ENCODE assay signal across 13 cellular contexts in genomic region chr19:36225219-36225892, GRCh38. TPM values are rescaled to one million over a fixed set of nuclear protein-coding genes. Genes with fewer than 3 reads are reported as not detected.
DNase-seq lines count a peak whose midpoint lies in the region; ATAC-seq and TF ChIP-seq lines count a peak whose summit lies in the region.
"Had no signal": no experiment of that assay in that cellular context is flagged by ENCODE, and none has a peak within 500 bp of the region (broad histone marks: within the 10 kb centered on the region; RNA-seq: fewer than 3 reads in every experiment).

No MANE protein-coding gene starts in this region.

- no peak for ATAC-seq in T-cell (replicated peaks in 1 of 4)
- ATAC-seq: gastroesophageal sphincter had no signal

- POLR2A ChIA-PET in T-cell (lab: Charles Lee), result no interaction called here

- no peaks in the 10 kb centered on the region for H3K27me3 Mint-ChIP-seq in activated T-helper 1 cell treated with anti-CD3 and anti-CD28 coated beads, Interleukin-12 subunit alpha, Interleukin-12 subunit beta, Interleukin-2, Interleukin-4 antibody, amounts not matched to agents 30 ng/mL and 10 ng/mL and 1 ng/mL, durations not matched to agents 14 hours and 24 hours and 36 hours (ENCODE audit: insufficient read depth)
- no peaks in the 10 kb centered on the region for H3K27me3 Mint-ChIP-seq in T-cell
- H3K27me3 Mint-ChIP-seq: IgD-negative memory B cell, memory B cell had no signal

- no peak overlapping the region for H3K9ac ChIP-seq in colonic mucosa (ENCODE audit: low read depth in 2 of 2, low read length in 2 of 2)

- peaks cover 49% of the 10 kb centered on the region for H3K9me3 Mint-ChIP-seq in activated T-helper 1 cell treated with anti-CD3 and anti-CD28 coated beads, Interleukin-12 subunit alpha, Interleukin-12 subunit beta, Interleukin-2, Interleukin-4 antibody, amounts not matched to agents 30 ng/mL and 10 ng/mL and 1 ng/mL, durations not matched to agents 14 hours and 24 hours and 36 hours
- peaks cover 13 to 24% (median 22%) of the 10 kb centered on the region in 3 donors for H3K9me3 Mint-ChIP-seq in T-cell

- CTCF ChIA-PET in T-cell (lab: Charles Lee), result no interaction called here

- H3K4me1 ChIP-seq in colonic mucosa, result no peaks in the 10 kb centered on the region

- peaks cover 65% of the 10 kb centered on the region for H3K36me3 Mint-ChIP-seq in activated T-helper 1 cell treated with anti-CD3 and anti-CD28 coated beads, Interleukin-12 subunit alpha, Interleukin-12 subunit beta, Interleukin-2, Interleukin-4 antibody, amounts not matched to agents 30 ng/mL and 10 ng/mL and 1 ng/mL, durations not matched to agents 14 hours and 24 hours and 36 hours (ENCODE audit: low read depth)
- H3K36me3 Mint-ChIP-seq in T-cell, result peaks cover 69% of the 10 kb centered on the region

- TF ChIP-seq CTCF in AG09319 (IDR thresholded peaks at IDR 0.05; ENCODE audit: low read depth, low read length) (no peak), fibroblast of the aortic adventitia (IDR thresholded peaks at IDR 0.05; ENCODE audit: insufficient read depth, low read length) (no peak), colonic mucosa (IDR thresholded peaks at IDR 0.05) (no peak)

- H3K36me3 ChIP-seq in colonic mucosa, result peaks cover 21% of the 10 kb centered on the region

- H3K9me3 ChIP-seq in colonic mucosa, result no peaks in the 10 kb centered on the region
- H3K9me3 ChIP-seq: gastroesophageal sphincter had no signal

- H3K27ac Mint-ChIP-seq in activated T-helper 1 cell treated with anti-CD3 and anti-CD28 coated beads, Interleukin-12 subunit alpha, Interleukin-12 subunit beta, Interleukin-2, Interleukin-4 antibody, amounts not matched to agents 30 ng/mL and 10 ng/mL and 1 ng/mL, durations not matched to agents 14 hours and 24 hours and 36 hours, result peak overlapping the region; percentile 63
- H3K27ac Mint-ChIP-seq in T-cell, result peak overlapping the region in 1 of 2 donors; percentile 72
- H3K27ac Mint-ChIP-seq: memory B cell had no signal

- peaks cover 14% of the 10 kb centered on the region for H3K4me1 Mint-ChIP-seq in activated T-helper 1 cell treated with anti-CD3 and anti-CD28 coated beads, Interleukin-12 subunit alpha, Interleukin-12 subunit beta, Interleukin-2, Interleukin-4 antibody, amounts not matched to agents 30 ng/mL and 10 ng/mL and 1 ng/mL, durations not matched to agents 14 hours and 24 hours and 36 hours (ENCODE audit: low read depth)
- H3K4me1 Mint-ChIP-seq in T-cell, result peaks cover 36 to 38% (median 37%) of the 10 kb centered on the region in 3 donors

- H3K27ac ChIP-seq in colonic mucosa, result no peak overlapping the region

- intact Hi-C loops in activated T-helper 1 cell treated with anti-CD3 and anti-CD28 coated beads, Interleukin-12 subunit alpha, Interleukin-12 subunit beta, Interleukin-2, Interleukin-4 antibody, amounts not matched to agents 30 ng/mL and 10 ng/mL and 1 ng/mL, durations not matched to agents 14 hours and 24 hours and 36 hours (cut with micrococcal nuclease), result no loop called here
- intact Hi-C loops in colonic mucosa (cut with DNase I), result no loop called here

- H3K4me3 Mint-ChIP-seq in activated T-helper 1 cell treated with anti-CD3 and anti-CD28 coated beads, Interleukin-12 subunit alpha, Interleukin-12 subunit beta, Interleukin-2, Interleukin-4 antibody, amounts not matched to agents 30 ng/mL and 10 ng/mL and 1 ng/mL, durations not matched to agents 14 hours and 24 hours and 36 hours, result no peak overlapping the region
- no peak overlapping the region for H3K4me3 Mint-ChIP-seq in T-cell
- H3K4me3 Mint-ChIP-seq: memory B cell had no signal

- H3K4me3 ChIP-seq in fibroblast of the aortic adventitia (ENCODE audit: low read depth, low read length) (peak overlapping the region; percentile 10), colonic mucosa (no peak overlapping the region)
- H3K4me3 ChIP-seq: gastroesophageal sphincter, skin epidermis had no signal

- DNase-seq in AG09319 (ENCODE audit: extremely low read depth, low read depth) (peak; percentile 10), GM04504 (ENCODE audit: low read depth) (peak; percentile 13), fibroblast of the aortic adventitia (ENCODE audit: low read depth) (peak; percentile 63), 8988T (no peak), colonic mucosa (no peak), T-cell (no peak), HuH-7.5 (ENCODE audit: low spot score) (no peak)
- no peak for DNase-seq in activated T-helper 1 cell treated with anti-CD3 and anti-CD28 coated beads, Interleukin-12 subunit alpha, Interleukin-12 subunit beta, Interleukin-2, Interleukin-4 antibody, amounts not matched to agents 30 ng/mL and 10 ng/mL and 1 ng/mL, durations not matched to agents 14 hours and 24 hours and 36 hours (ENCODE audit: low spot score)
- DNase-seq: NCI-H510A had no signal

- no peaks in the 10 kb centered on the region for H3K27me3 ChIP-seq in colonic mucosa
- H3K27me3 ChIP-seq: gastroesophageal sphincter had no signal

RNA-seq across cellular contexts. Expression of gene ZNF146, which starts 10.4 kb away (rescaled TPM):
- 82.5 and 94.0 TPM in 2 replicates for total RNA-seq in activated T-helper 1 cell treated with anti-CD3 and anti-CD28 coated beads, Interleukin-12 subunit alpha, Interleukin-12 subunit beta, Interleukin-2, Interleukin-4 antibody, amounts not matched to agents 30 ng/mL and 10 ng/mL and 1 ng/mL, durations not matched to agents 14 hours and 24 hours and 36 hours
- total RNA-seq in fibroblast of the aortic adventitia (ENCODE audit: low replicate concordance), result 107 and 130 TPM in 2 replicates
- total RNA-seq in colonic mucosa, result 10 to 100 TPM; 44.0 to 45.2 TPM
- total RNA-seq in T-cell, result 10 to 100 TPM; 24.4 to 63.2 (median 61.1) TPM

RNA-seq across cellular contexts. Expression of gene ZNF565, which starts 10.9 kb away (rescaled TPM):
- 2.1 and 2.4 TPM in 2 replicates for total RNA-seq in activated T-helper 1 cell treated with anti-CD3 and anti-CD28 coated beads, Interleukin-12 subunit alpha, Interleukin-12 subunit beta, Interleukin-2, Interleukin-4 antibody, amounts not matched to agents 30 ng/mL and 10 ng/mL and 1 ng/mL, durations not matched to agents 14 hours and 24 hours and 36 hours
- total RNA-seq in fibroblast of the aortic adventitia (ENCODE audit: low replicate concordance) (7.0 and 7.6 TPM in 2 replicates), colonic mucosa (1 to 10 TPM; 2.2 to 3.2 TPM), T-cell (1 to 10 TPM; 7.5 to 9.1 (median 8.0) TPM)

Comparison
In these comparisons a context has a peak if more than half of its experiments do, and no peak if none do; other contexts are left out.
1. DNase-seq: peak in AG09319 (single experiment), GM04504 (single experiment) and fibroblast of the aortic adventitia (single experiment); none in activated T-helper 1 cell treated with anti-CD3 and anti-CD28 coated beads, Interleukin-12 subunit alpha, Interleukin-12 subunit beta, Interleukin-2, Interleukin-4 antibody, amounts not matched to agents 30 ng/mL and 10 ng/mL and 1 ng/mL, durations not matched to agents 14 hours and 24 hours and 36 hours (single experiment), 8988T (single experiment), colonic mucosa (single experiment), T-cell (0 of 34) and HuH-7.5 (single experiment).